ENCODE assay signal across 1 cellular context in genomic region chr3:38133557-38134405, GRCh38.
TF ChIP-seq lines count a peak whose summit lies in the region.

No MANE protein-coding gene starts in this region.

TF ChIP-seq in HepG2, 621 proteins besides CTCF, POLR2A, EP300 and RAD21 (continued from another document and continues in another):
- TF ChIP-seq ZNF431 (CRISPR knock-in tag; IDR thresholded peaks at IDR 0.05; ENCODE audit: borderline replicate concordance, low read depth) = no peak
- peak; percentile 54; the same call in 1 of the 2 replicates for TF ChIP-seq ZNF337 (CRISPR knock-in tag; IDR thresholded peaks at IDR 0.05; ENCODE audit: borderline replicate concordance, low read depth)
- no peak for TF ChIP-seq MLXIP (CRISPR knock-in tag; IDR thresholded peaks at IDR 0.05; ENCODE audit: borderline replicate concordance)
- no peak for TF ChIP-seq THYN1 (CRISPR knock-in tag; IDR thresholded peaks at IDR 0.05; ENCODE audit: borderline replicate concordance, low read depth)
- TF ChIP-seq ZNF547 (CRISPR knock-in tag; IDR thresholded peaks at IDR 0.05) = 0 out of 2 replicates have a peak, but pooled peaks have one; percentile 34
- TF ChIP-seq ZNF646 (CRISPR knock-in tag; IDR thresholded peaks at IDR 0.05) = peak; percentile 90
- peak; percentile 80; the same call in 1 of the 2 replicates for TF ChIP-seq RERE (CRISPR knock-in tag; IDR thresholded peaks at IDR 0.05; ENCODE audit: low read depth)
- TF ChIP-seq CSRNP1 (CRISPR knock-in tag; IDR thresholded peaks at IDR 0.05) = 0 out of 2 replicates have a peak, but pooled peaks have one; percentile 67
- no peak for TF ChIP-seq XBP1 (CRISPR knock-in tag; IDR thresholded peaks at IDR 0.05)
- no peak for TF ChIP-seq ZNF260 (CRISPR knock-in tag; IDR thresholded peaks at IDR 0.05; ENCODE audit: borderline replicate concordance, low read depth)
- peak; percentile 67; the same call in 1 of the 2 replicates for TF ChIP-seq ZNF350 (CRISPR knock-in tag; IDR thresholded peaks at IDR 0.05; ENCODE audit: borderline replicate concordance, low read depth)
- TF ChIP-seq ARNTL (CRISPR knock-in tag; IDR thresholded peaks at IDR 0.05) = no peak
- peak; percentile 73; the same call in 1 of the 2 replicates for TF ChIP-seq KMT2A (CRISPR knock-in tag; IDR thresholded peaks at IDR 0.05)
- TF ChIP-seq NFYB (CRISPR knock-in tag; IDR thresholded peaks at IDR 0.05) = 0 out of 2 replicates have a peak, but pooled peaks have one; percentile 20
- peak; percentile 42; the same call in 1 of the 2 replicates for TF ChIP-seq ZNF747 (CRISPR knock-in tag; IDR thresholded peaks at IDR 0.05; ENCODE audit: borderline replicate concordance)
- no peak; the same call in 1 of the 2 replicates for TF ChIP-seq WIZ (CRISPR knock-in tag; IDR thresholded peaks at IDR 0.05)
- TF ChIP-seq HOXA9 (CRISPR knock-in tag; IDR thresholded peaks at IDR 0.05; ENCODE audit: borderline replicate concordance) = no peak
- TF ChIP-seq SIN3A (IDR thresholded peaks at IDR 0.05; ENCODE audit: borderline replicate concordance, low read depth, low read length) = peak; percentile 42
- no peak for TF ChIP-seq CENPT (CRISPR knock-in tag; IDR thresholded peaks at IDR 0.05; ENCODE audit: low read depth)
- TF ChIP-seq ZFP37 (CRISPR knock-in tag; IDR thresholded peaks at IDR 0.05; ENCODE audit: borderline replicate concordance) = no peak
- TF ChIP-seq PRDM10 (CRISPR knock-in tag; IDR thresholded peaks at IDR 0.05; ENCODE audit: low read depth) = no peak
- no peak for TF ChIP-seq RNF2 (conservative IDR thresholded peaks at IDR 0.05; ENCODE audit: low read depth)
- no peak; the same call in 1 of the 2 replicates for TF ChIP-seq ZNF605 (CRISPR knock-in tag; IDR thresholded peaks at IDR 0.05)
- TF ChIP-seq REST (IDR thresholded peaks at IDR 0.05; ENCODE audit: borderline replicate concordance in 1 of 2, low read depth in 1 of 2, low read length in 2 of 2) = peak in 1 of 2 experiments; percentile 60; a peak in 1 of 4 replicates
- peak; percentile 66; the same call in 1 of the 2 replicates for TF ChIP-seq ZNF891 (CRISPR knock-in tag; IDR thresholded peaks at IDR 0.05)
- no peak for TF ChIP-seq MXD1 (CRISPR knock-in tag; IDR thresholded peaks at IDR 0.05)
